Comparison of ENCODE assay signal across 1 cellular context in the genomic region with DNA sequence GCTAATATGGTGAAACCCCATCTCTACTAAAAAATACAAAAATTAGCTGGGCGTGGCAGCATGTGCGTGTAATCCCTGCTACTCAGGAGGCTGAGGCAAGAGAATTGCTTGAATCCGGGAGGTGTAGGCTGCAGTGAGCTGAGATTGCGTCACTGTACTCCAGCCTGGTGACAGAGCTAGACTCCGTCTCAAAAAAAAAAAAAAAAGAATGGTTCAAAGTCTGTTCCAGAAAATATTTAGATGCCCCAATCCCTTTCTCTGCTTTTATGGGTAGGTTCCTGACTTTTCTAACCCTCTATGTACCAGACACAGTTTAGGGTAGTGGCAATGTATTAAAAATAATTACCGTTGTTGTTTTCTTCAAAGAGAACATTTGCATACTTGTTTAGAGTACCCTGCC.
A peak's percentile ranks its signal among the peaks of the same experiment; 100 is the strongest.
TF ChIP-seq lines count a peak whose summit lies in the region.

No MANE protein-coding gene starts in this region.

TF ChIP-seq in HepG2, 621 proteins besides CTCF, POLR2A, EP300 and RAD21 (continued from another document and continues in another):
- TF ChIP-seq, protein P1, sequence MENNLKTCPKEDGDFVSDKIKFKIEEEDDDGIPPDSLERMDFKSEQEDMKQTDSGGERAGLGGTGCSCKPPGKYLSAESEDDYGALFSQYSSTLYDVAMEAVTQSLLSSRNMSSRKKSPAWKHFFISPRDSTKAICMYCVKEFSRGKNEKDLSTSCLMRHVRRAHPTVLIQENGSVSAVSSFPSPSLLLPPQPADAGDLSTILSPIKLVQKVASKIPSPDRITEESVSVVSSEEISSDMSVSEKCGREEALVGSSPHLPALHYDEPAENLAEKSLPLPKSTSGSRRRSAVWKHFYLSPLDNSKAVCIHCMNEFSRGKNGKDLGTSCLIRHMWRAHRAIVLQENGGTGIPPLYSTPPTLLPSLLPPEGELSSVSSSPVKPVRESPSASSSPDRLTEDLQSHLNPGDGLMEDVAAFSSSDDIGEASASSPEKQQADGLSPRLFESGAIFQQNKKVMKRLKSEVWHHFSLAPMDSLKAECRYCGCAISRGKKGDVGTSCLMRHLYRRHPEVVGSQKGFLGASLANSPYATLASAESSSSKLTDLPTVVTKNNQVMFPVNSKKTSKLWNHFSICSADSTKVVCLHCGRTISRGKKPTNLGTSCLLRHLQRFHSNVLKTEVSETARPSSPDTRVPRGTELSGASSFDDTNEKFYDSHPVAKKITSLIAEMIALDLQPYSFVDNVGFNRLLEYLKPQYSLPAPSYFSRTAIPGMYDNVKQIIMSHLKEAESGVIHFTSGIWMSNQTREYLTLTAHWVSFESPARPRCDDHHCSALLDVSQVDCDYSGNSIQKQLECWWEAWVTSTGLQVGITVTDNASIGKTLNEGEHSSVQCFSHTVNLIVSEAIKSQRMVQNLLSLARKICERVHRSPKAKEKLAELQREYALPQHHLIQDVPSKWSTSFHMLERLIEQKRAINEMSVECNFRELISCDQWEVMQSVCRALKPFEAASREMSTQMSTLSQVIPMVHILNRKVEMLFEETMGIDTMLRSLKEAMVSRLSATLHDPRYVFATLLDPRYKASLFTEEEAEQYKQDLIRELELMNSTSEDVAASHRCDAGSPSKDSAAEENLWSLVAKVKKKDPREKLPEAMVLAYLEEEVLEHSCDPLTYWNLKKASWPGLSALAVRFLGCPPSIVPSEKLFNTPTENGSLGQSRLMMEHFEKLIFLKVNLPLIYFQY (CRISPR knock-in tag; IDR thresholded peaks at IDR 0.05; ENCODE audit: borderline replicate concordance), result no peak
- TF ChIP-seq HOXD1 (CRISPR knock-in tag; IDR thresholded peaks at IDR 0.05) (no peak), ZBTB42 (CRISPR knock-in tag; IDR thresholded peaks at IDR 0.05) (no peak), POLR2AphosphoS2 (IDR thresholded peaks at IDR 0.05; ENCODE audit: low read depth, low read length) (no peak), ISX (CRISPR knock-in tag; conservative IDR thresholded peaks at IDR 0.05) (no peak), GABPA (IDR thresholded peaks at IDR 0.05; ENCODE audit: low read depth, low read length) (no peak), GABPA (CRISPR knock-in tag; IDR thresholded peaks at IDR 0.05; ENCODE audit: low read depth) (no peak), NFYC (CRISPR knock-in tag; IDR thresholded peaks at IDR 0.05) (no peak), PAF1 (CRISPR knock-in tag; IDR thresholded peaks at IDR 0.05) (no peak), GATAD1 (CRISPR knock-in tag; IDR thresholded peaks at IDR 0.05) (peak; percentile 38; the same call in 1 of the 2 replicates), ZNF17 (CRISPR knock-in tag; IDR thresholded peaks at IDR 0.05) (no peak), ZNF615 (CRISPR knock-in tag; IDR thresholded peaks at IDR 0.05; ENCODE audit: borderline replicate concordance) (peak; percentile 37; the same call in 1 of the 2 replicates), ZNF772 (CRISPR knock-in tag; IDR thresholded peaks at IDR 0.05) (no peak), ZNF83 (CRISPR knock-in tag; IDR thresholded peaks at IDR 0.05; ENCODE audit: borderline replicate concordance) (no peak), GFI1 (CRISPR knock-in tag; IDR thresholded peaks at IDR 0.05; ENCODE audit: borderline replicate concordance) (peak; percentile 77), U2AF1 (optimal IDR thresholded peaks at IDR 0.05; ENCODE audit: low read depth, low read length) (no peak), RBM39 (IDR thresholded peaks at IDR 0.05; ENCODE audit: low read depth, low read length, poor library complexity, severe bottlenecking) (no peak), MTA3 (CRISPR knock-in tag; IDR thresholded peaks at IDR 0.05) (no peak), ATAD3A (CRISPR knock-in tag; IDR thresholded peaks at IDR 0.05) (no peak), SP140L (CRISPR knock-in tag; IDR thresholded peaks at IDR 0.05; ENCODE audit: borderline replicate concordance) (no peak), ZSCAN30 (CRISPR knock-in tag; IDR thresholded peaks at IDR 0.05) (no peak), ZNF34 (CRISPR knock-in tag; IDR thresholded peaks at IDR 0.05; ENCODE audit: borderline replicate concordance) (no peak), ZNF20 (CRISPR knock-in tag; IDR thresholded peaks at IDR 0.05) (no peak), FOXA3 (CRISPR knock-in tag; IDR thresholded peaks at IDR 0.05) (peak; percentile 45; the same call in 1 of the 2 replicates), NONO (IDR thresholded peaks at IDR 0.05) (no peak), NONO (CRISPR knock-in tag; conservative IDR thresholded peaks at IDR 0.05) (no peak), TGIF2 (CRISPR knock-in tag; IDR thresholded peaks at IDR 0.05) (no peak), ZNF3 (CRISPR knock-in tag; IDR thresholded peaks at IDR 0.05) (no peak), FOXK2 (IDR thresholded peaks at IDR 0.05) (no peak), JUNB (CRISPR knock-in tag; IDR thresholded peaks at IDR 0.05; ENCODE audit: borderline replicate concordance) (no peak)
- TF ChIP-seq, protein P2, sequence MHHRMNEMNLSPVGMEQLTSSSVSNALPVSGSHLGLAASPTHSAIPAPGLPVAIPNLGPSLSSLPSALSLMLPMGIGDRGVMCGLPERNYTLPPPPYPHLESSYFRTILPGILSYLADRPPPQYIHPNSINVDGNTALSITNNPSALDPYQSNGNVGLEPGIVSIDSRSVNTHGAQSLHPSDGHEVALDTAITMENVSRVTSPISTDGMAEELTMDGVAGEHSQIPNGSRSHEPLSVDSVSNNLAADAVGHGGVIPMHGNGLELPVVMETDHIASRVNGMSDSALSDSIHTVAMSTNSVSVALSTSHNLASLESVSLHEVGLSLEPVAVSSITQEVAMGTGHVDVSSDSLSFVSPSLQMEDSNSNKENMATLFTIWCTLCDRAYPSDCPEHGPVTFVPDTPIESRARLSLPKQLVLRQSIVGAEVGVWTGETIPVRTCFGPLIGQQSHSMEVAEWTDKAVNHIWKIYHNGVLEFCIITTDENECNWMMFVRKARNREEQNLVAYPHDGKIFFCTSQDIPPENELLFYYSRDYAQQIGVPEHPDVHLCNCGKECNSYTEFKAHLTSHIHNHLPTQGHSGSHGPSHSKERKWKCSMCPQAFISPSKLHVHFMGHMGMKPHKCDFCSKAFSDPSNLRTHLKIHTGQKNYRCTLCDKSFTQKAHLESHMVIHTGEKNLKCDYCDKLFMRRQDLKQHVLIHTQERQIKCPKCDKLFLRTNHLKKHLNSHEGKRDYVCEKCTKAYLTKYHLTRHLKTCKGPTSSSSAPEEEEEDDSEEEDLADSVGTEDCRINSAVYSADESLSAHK (CRISPR knock-in tag; IDR thresholded peaks at IDR 0.05; ENCODE audit: borderline replicate concordance), result no peak
- TF ChIP-seq, protein P3, sequence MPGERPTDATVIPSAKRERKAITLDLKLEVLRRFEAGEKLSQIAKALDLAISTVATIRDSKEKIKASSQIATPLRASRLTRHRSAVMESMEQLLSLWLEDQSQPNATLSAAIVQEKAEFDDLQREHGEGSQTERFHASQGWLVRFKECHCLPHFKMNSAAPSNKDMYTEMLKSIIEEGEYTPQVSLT (CRISPR knock-in tag; IDR thresholded peaks at IDR 0.05; ENCODE audit: borderline replicate concordance, low read depth), result no peak
- TF ChIP-seq, protein P4, sequence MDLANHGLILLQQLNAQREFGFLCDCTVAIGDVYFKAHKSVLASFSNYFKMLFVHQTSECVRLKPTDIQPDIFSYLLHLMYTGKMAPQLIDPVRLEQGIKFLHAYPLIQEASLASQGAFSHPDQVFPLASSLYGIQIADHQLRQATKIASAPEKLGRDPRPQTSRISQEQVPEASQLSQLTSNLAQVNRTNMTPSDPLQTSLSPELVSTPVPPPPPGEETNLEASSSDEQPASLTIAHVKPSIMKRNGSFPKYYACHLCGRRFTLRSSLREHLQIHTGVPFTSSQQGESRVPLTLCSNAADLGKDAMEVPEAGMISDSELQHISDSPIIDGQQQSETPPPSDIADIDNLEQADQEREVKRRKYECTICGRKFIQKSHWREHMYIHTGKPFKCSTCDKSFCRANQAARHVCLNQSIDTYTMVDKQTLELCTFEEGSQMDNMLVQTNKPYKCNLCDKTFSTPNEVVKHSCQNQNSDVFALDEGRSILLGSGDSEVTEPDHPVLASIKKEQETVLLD (CRISPR knock-in tag; IDR thresholded peaks at IDR 0.05; ENCODE audit: low read depth), result no peak
- TF ChIP-seq, protein P5, sequence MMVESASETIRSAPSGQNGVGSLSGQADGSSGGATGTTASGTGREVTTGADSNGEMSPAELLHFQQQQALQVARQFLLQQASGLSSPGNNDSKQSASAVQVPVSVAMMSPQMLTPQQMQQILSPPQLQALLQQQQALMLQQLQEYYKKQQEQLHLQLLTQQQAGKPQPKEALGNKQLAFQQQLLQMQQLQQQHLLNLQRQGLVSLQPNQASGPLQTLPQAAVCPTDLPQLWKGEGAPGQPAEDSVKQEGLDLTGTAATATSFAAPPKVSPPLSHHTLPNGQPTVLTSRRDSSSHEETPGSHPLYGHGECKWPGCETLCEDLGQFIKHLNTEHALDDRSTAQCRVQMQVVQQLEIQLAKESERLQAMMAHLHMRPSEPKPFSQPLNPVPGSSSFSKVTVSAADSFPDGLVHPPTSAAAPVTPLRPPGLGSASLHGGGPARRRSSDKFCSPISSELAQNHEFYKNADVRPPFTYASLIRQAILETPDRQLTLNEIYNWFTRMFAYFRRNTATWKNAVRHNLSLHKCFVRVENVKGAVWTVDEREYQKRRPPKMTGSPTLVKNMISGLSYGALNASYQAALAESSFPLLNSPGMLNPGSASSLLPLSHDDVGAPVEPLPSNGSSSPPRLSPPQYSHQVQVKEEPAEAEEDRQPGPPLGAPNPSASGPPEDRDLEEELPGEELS (CRISPR knock-in tag; IDR thresholded peaks at IDR 0.05), result peak; percentile 60; the same call in 1 of the 2 replicates
- TF ChIP-seq, protein P6, sequence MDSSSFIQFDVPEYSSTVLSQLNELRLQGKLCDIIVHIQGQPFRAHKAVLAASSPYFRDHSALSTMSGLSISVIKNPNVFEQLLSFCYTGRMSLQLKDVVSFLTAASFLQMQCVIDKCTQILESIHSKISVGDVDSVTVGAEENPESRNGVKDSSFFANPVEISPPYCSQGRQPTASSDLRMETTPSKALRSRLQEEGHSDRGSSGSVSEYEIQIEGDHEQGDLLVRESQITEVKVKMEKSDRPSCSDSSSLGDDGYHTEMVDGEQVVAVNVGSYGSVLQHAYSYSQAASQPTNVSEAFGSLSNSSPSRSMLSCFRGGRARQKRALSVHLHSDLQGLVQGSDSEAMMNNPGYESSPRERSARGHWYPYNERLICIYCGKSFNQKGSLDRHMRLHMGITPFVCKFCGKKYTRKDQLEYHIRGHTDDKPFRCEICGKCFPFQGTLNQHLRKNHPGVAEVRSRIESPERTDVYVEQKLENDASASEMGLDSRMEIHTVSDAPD (CRISPR knock-in tag; IDR thresholded peaks at IDR 0.05), result no peak
- TF ChIP-seq, protein P7, sequence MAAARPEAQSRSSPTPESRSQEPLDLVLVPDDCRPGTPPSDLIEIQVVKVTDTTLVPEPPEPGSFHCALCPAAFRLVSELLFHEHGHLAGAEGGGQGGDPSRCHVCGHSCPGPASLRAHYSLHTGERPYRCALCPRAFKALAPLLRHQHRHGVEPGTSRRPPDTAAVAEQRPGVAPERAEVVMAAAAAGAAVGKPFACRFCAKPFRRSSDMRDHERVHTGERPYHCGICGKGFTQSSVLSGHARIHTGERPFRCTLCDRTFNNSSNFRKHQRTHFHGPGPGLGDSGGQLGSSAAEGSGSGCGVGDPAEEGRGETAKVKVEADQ (CRISPR knock-in tag; IDR thresholded peaks at IDR 0.05; ENCODE audit: borderline replicate concordance), result no peak
- TF ChIP-seq, protein P8, sequence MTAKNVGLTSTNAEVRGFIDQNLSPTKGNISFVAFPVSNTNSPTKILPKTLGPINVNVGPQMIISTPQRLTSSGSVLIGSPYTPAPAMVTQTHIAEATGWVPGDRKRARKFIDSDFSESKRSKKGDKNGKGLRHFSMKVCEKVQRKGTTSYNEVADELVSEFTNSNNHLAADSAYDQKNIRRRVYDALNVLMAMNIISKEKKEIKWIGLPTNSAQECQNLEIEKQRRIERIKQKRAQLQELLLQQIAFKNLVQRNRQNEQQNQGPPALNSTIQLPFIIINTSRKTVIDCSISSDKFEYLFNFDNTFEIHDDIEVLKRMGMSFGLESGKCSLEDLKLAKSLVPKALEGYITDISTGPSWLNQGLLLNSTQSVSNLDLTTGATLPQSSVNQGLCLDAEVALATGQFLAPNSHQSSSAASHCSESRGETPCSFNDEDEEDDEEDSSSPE (CRISPR knock-in tag; IDR thresholded peaks at IDR 0.05), result no peak
- TF ChIP-seq, protein P9, sequence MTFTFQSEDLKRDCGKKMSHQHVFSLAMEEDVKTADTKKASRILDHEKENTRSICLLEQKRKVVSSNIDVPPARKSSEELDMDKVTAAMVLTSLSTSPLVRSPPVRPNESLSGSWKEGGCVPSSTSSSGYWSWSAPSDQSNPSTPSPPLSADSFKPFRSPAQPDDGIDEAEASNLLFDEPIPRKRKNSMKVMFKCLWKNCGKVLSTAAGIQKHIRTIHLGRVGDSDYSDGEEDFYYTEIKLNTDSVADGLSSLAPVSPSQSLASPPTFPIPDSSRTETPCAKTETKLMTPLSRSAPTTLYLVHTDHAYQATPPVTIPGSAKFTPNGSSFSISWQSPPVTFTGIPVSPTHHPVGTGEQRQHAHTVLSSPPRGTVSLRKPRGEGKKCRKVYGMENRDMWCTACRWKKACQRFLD (CRISPR knock-in tag; IDR thresholded peaks at IDR 0.05; ENCODE audit: borderline replicate concordance), result no peak
- TF ChIP-seq, protein P10, sequence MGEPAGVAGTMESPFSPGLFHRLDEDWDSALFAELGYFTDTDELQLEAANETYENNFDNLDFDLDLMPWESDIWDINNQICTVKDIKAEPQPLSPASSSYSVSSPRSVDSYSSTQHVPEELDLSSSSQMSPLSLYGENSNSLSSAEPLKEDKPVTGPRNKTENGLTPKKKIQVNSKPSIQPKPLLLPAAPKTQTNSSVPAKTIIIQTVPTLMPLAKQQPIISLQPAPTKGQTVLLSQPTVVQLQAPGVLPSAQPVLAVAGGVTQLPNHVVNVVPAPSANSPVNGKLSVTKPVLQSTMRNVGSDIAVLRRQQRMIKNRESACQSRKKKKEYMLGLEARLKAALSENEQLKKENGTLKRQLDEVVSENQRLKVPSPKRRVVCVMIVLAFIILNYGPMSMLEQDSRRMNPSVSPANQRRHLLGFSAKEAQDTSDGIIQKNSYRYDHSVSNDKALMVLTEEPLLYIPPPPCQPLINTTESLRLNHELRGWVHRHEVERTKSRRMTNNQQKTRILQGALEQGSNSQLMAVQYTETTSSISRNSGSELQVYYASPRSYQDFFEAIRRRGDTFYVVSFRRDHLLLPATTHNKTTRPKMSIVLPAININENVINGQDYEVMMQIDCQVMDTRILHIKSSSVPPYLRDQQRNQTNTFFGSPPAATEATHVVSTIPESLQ (CRISPR knock-in tag; conservative IDR thresholded peaks at IDR 0.05), result no peak
- TF ChIP-seq, protein P11, sequence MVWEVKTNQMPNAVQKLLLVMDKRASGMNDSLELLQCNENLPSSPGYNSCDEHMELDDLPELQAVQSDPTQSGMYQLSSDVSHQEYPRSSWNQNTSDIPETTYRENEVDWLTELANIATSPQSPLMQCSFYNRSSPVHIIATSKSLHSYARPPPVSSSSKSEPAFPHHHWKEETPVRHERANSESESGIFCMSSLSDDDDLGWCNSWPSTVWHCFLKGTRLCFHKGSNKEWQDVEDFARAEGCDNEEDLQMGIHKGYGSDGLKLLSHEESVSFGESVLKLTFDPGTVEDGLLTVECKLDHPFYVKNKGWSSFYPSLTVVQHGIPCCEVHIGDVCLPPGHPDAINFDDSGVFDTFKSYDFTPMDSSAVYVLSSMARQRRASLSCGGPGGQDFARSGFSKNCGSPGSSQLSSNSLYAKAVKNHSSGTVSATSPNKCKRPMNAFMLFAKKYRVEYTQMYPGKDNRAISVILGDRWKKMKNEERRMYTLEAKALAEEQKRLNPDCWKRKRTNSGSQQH (CRISPR knock-in tag; IDR thresholded peaks at IDR 0.05; ENCODE audit: low read depth), result no peak
